Comparison of ENCODE assay signal across 8 cellular contexts in genomic region chr19:52992109-52993004, GRCh38. TPM values are rescaled to one million over a fixed set of nuclear protein-coding genes. Genes with fewer than 3 reads are reported as not detected.
DNase-seq lines count a peak whose midpoint lies in the region; ATAC-seq and TF ChIP-seq lines count a peak whose summit lies in the region.

No MANE protein-coding gene starts in this region.

- 14 to 20% methylated on average over 25 to 26 of the region's 26 CpGs for WGBS in testis, 2 donors

- intact Hi-C loops in activated CD4-positive, alpha-beta T cell treated with anti-CD3 and anti-CD28 coated beads for 36 hours (cut with DNase I, micrococcal nuclease) = loop anchor here in 1 of 2 experiments (1.0 to 5.0 kb wide), 7 partner anchors 29 to 530 kb away; partner anchors contain the start of genes ZNF160, ZNF320 and ZNF888
- intact Hi-C loops in testis (cut with DNase I; ENCODE audit: low total_unique reads) = no loop called here

- H3K4me3 Mint-ChIP-seq in activated CD4-positive, alpha-beta T cell treated with anti-CD3 and anti-CD28 coated beads for 36 hours = peak overlapping the region; percentile 72

- no peak overlapping the region for H3K27ac Mint-ChIP-seq in activated CD4-positive, alpha-beta T cell treated with anti-CD3 and anti-CD28 coated beads for 36 hours

- no peak overlapping the region for H3K27ac ChIP-seq in testis

- POLR2A ChIA-PET in activated CD4-positive, alpha-beta T cell treated with anti-CD3 and anti-CD28 coated beads for 36 hours (lab: Charles Lee) = interaction anchor here (0.6 kb wide), 1 partner anchor 935 kb away, joined by 4 read pairs; no protein-coding TSS in a partner anchor

- H3K4me1 Mint-ChIP-seq in activated CD4-positive, alpha-beta T cell treated with anti-CD3 and anti-CD28 coated beads for 36 hours = peaks cover 15% of the 10 kb centered on the region

- ATAC-seq in activated CD4-positive, alpha-beta T cell treated with anti-CD3 and anti-CD28 coated beads for 36 hours = no peak
- no peak for ATAC-seq in GM19328 (IDR thresholded peaks at IDR 0.05; ENCODE audit: unreplicated experiment)

- H3K27me3 Mint-ChIP-seq in activated CD4-positive, alpha-beta T cell treated with anti-CD3 and anti-CD28 coated beads for 36 hours = peaks cover 5% of the 10 kb centered on the region

- H3K9me3 Mint-ChIP-seq in activated CD4-positive, alpha-beta T cell treated with anti-CD3 and anti-CD28 coated beads for 36 hours (ENCODE audit: low read depth) = peaks cover 9% of the 10 kb centered on the region

- TF ChIP-seq CTCF in cardiac fibroblast (IDR thresholded peaks at IDR 0.05; ENCODE audit: low read depth, low read length) (no peak), testis (IDR thresholded peaks at IDR 0.05) (no peak)

- no peaks in the 10 kb centered on the region for H3K9me3 ChIP-seq in testis

- H3K4me3 ChIP-seq in cardiac fibroblast (replicated peaks in 1 of 2; ENCODE audit: low read depth in 2 of 2, low read length in 2 of 2) = peak overlapping the region; percentile 27 to 54
- H3K4me3 ChIP-seq in testis = peak overlapping the region; percentile 46 to 55

- peaks cover 12% of the 10 kb centered on the region for H3K36me3 Mint-ChIP-seq in activated CD4-positive, alpha-beta T cell treated with anti-CD3 and anti-CD28 coated beads for 36 hours (ENCODE audit: low read depth)

- H3K36me3 ChIP-seq in testis (ENCODE audit: low read depth, missing control alignments) = no peaks in the 10 kb centered on the region

- no peak for TF ChIP-seq POLR2A in testis (IDR thresholded peaks at IDR 0.05)

- DNase-seq in activated CD4-positive, alpha-beta T cell treated with anti-CD3 and anti-CD28 coated beads for 36 hours = no peak
- DNase-seq in activated CD4-positive, alpha-beta T cell treated with anti-CD3 and anti-CD28 coated beads for 4 hours = no peak
- peak; percentile 5 to 7 for DNase-seq in cardiac fibroblast (ENCODE audit: low read depth in 2 of 2)
- peak; percentile 15 for DNase-seq in kidney tubule cell (ENCODE audit: low spot score)
- peak; percentile 26 for DNase-seq in testis
- DNase-seq in NCI-H1105 treated with DMSO at 0.1 percent for 48 hours (lab: John Stamatoyannopoulos, UW) = no peak
- DNase-seq in NCI-H2029 treated with DMSO at 0.1 percent for 48 hours (lab: John Stamatoyannopoulos, UW) = no peak

- CTCF ChIA-PET in activated CD4-positive, alpha-beta T cell treated with anti-CD3 and anti-CD28 coated beads for 36 hours (lab: Charles Lee) = no interaction called here

- H3K4me1 ChIP-seq in testis = peaks cover 5% of the 10 kb centered on the region

- no peaks in the 10 kb centered on the region for H3K27me3 ChIP-seq in testis

RNA-seq across cellular contexts. Expression of gene ERVV-1, which starts 21.4 kb away (rescaled TPM):
- under 1 TPM in 1 of 2 experiments, not detected in 1; 0.11 TPM for total RNA-seq in activated CD4-positive, alpha-beta T cell treated with anti-CD3 and anti-CD28 coated beads for 36 hours
- under 1 TPM in 1 of 2 donors, not detected in 1; 0.12 TPM for total RNA-seq in testis
- not detected for polyA plus RNA-seq in testis (ENCODE audit: insufficient read depth, low read depth, low replicate concordance)

RNA-seq across cellular contexts. Expression of gene ZNF816, which starts 29.7 kb away (rescaled TPM):
- total RNA-seq in activated CD4-positive, alpha-beta T cell treated with anti-CD3 and anti-CD28 coated beads for 36 hours = 10 to 100 TPM; 10.7 to 11.4 TPM
- 10 to 100 TPM in 1 of 2 donors, 1 to 10 TPM in 1; 6.9 to 14.9 TPM for total RNA-seq in testis
- polyA plus RNA-seq in testis (ENCODE audit: insufficient read depth, low read depth, low replicate concordance) = 3.1 TPM

RNA-seq across cellular contexts. Expression of gene ERVV-2, which starts 52.2 kb away (rescaled TPM):
- not detected for total RNA-seq in activated CD4-positive, alpha-beta T cell treated with anti-CD3 and anti-CD28 coated beads for 36 hours
- total RNA-seq in testis = not detected
- 0.12 TPM for polyA plus RNA-seq in testis (ENCODE audit: insufficient read depth, low read depth, low replicate concordance)

Comparison
In these comparisons a context has a peak if more than half of its experiments do, and no peak if none do; other contexts are left out.
1. DNase-seq: peak in cardiac fibroblast (2 of 2), kidney tubule cell (single experiment) and testis (single experiment); none in activated CD4-positive, alpha-beta T cell treated with anti-CD3 and anti-CD28 coated beads for 36 hours (single experiment), activated CD4-positive, alpha-beta T cell treated with anti-CD3 and anti-CD28 coated beads for 4 hours (0 of 2), NCI-H1105 treated with DMSO at 0.1 percent for 48 hours (single experiment) and NCI-H2029 treated with DMSO at 0.1 percent for 48 hours (single experiment).